In genomic region chr15:101296418-101297405, GRCh38 we compare ENCODE assay signal across 9 cellular contexts. TPM values are rescaled to one million over a fixed set of nuclear protein-coding genes. Genes with fewer than 3 reads are reported as not detected.
DNase-seq lines count a peak whose midpoint lies in the region; ATAC-seq and TF ChIP-seq lines count a peak whose summit lies in the region.
"Had no signal": no experiment of that assay in that cellular context is flagged by ENCODE, and none has a peak within 500 bp of the region (broad histone marks: within the 10 kb centered on the region; RNA-seq: fewer than 3 reads in every experiment).

No MANE protein-coding gene starts in this region.

- no peak for DNase-seq in activated naive CD4-positive, alpha-beta T cell treated with anti-CD3 and anti-CD28 coated beads, Interleukin-2, amount 50 U/mL, for 16 hours
- DNase-seq in WTC11 (ENCODE audit: low spot score) (no peak), foreskin keratinocyte (peak; percentile 69 to 86), foreskin melanocyte (no peak)
- no peak for DNase-seq in stimulated activated CD4-positive, alpha-beta T cell treated with anti-CD3 and anti-CD28 coated beads, Interleukin-2, amount 100 ng/mL, for 24 hours
- DNase-seq: activated effector memory CD4-positive, alpha-beta T cell treated with anti-CD3 and anti-CD28 coated beads, Interleukin-2, amount 50 U/mL, for 16 hours had no signal

- H3K36me3 ChIP-seq in stomach smooth muscle (ENCODE audit: control insufficient read depth in 2 of 2, insufficient read depth in 2 of 2, low read length in 2 of 2): no peaks in the 10 kb centered on the region

- TF ChIP-seq CTCF in WTC11 (IDR thresholded peaks at IDR 0.05): no peak
- no peak for TF ChIP-seq CTCF in foreskin keratinocyte (conservative IDR thresholded peaks at IDR 0.05)

- peak overlapping the region; percentile 70 for H3K27ac Mint-ChIP-seq in activated naive CD4-positive, alpha-beta T cell treated with anti-CD3 and anti-CD28 coated beads, Interleukin-2, amount 50 U/mL, for 24 hours
- H3K27ac Mint-ChIP-seq in WTC11: no peak overlapping the region

- H3K27me3 ChIP-seq in foreskin keratinocyte: no peaks in the 10 kb centered on the region
- no peaks in the 10 kb centered on the region for H3K27me3 ChIP-seq in stomach smooth muscle (ENCODE audit: control insufficient read depth in 1 of 2, insufficient read depth in 2 of 2, low read length in 2 of 2)

- no peaks in the 10 kb centered on the region for H3K9me3 ChIP-seq in stomach smooth muscle (ENCODE audit: control insufficient read depth in 2 of 2, low read length in 2 of 2)

- no peaks in the 10 kb centered on the region for H3K9me3 Mint-ChIP-seq in activated naive CD4-positive, alpha-beta T cell treated with anti-CD3 and anti-CD28 coated beads, Interleukin-2, amount 50 U/mL, for 24 hours
- H3K9me3 Mint-ChIP-seq in WTC11: no peaks in the 10 kb centered on the region

- H3K9ac ChIP-seq in stomach smooth muscle (ENCODE audit: low read length in 2 of 2): peak overlapping the region in 1 of 2 donors; percentile 77

- peaks cover 12% of the 10 kb centered on the region for H3K36me3 Mint-ChIP-seq in activated naive CD4-positive, alpha-beta T cell treated with anti-CD3 and anti-CD28 coated beads, Interleukin-2, amount 50 U/mL, for 24 hours
- peaks cover 6% of the 10 kb centered on the region; the same call in 1 of the 2 replicates for H3K36me3 Mint-ChIP-seq in WTC11

- peak overlapping the region; percentile 86 to 94 for H3K4me3 ChIP-seq in stomach smooth muscle (ENCODE audit: low read length in 2 of 2)

- ATAC-seq in WTC11 (no peak), foreskin keratinocyte (peak; percentile 24), HG03159 (IDR thresholded peaks at IDR 0.05; ENCODE audit: unreplicated experiment) (no peak)

- CTCF ChIA-PET in WTC11 (lab: Charles Lee): interaction anchor here (0.8 kb wide), 1 partner anchor 359 kb away, joined by 3 read pairs; no protein-coding TSS in a partner anchor

- H3K27ac ChIP-seq in foreskin keratinocyte: no peak overlapping the region
- H3K27ac ChIP-seq in stomach smooth muscle (ENCODE audit: low read length): no peak overlapping the region

- H3K27me3 Mint-ChIP-seq in activated naive CD4-positive, alpha-beta T cell treated with anti-CD3 and anti-CD28 coated beads, Interleukin-2, amount 50 U/mL, for 24 hours: no peaks in the 10 kb centered on the region
- no peaks in the 10 kb centered on the region; the same call in 1 of the 2 replicates for H3K27me3 Mint-ChIP-seq in WTC11 (ENCODE audit: low read depth)

- POLR2A ChIA-PET in WTC11 (lab: Charles Lee): interaction anchor here (0.7 kb wide), 1 partner anchor 182 kb away, joined by 3 read pairs; no protein-coding TSS in a partner anchor

- H3K4me1 Mint-ChIP-seq in activated naive CD4-positive, alpha-beta T cell treated with anti-CD3 and anti-CD28 coated beads, Interleukin-2, amount 50 U/mL, for 24 hours: peaks cover 33% of the 10 kb centered on the region
- H3K4me1 Mint-ChIP-seq in WTC11: peaks cover 17% of the 10 kb centered on the region

- H3K4me3 Mint-ChIP-seq in activated naive CD4-positive, alpha-beta T cell treated with anti-CD3 and anti-CD28 coated beads, Interleukin-2, amount 50 U/mL, for 24 hours: peak overlapping the region; percentile 97
- peak overlapping the region; percentile 96 for H3K4me3 Mint-ChIP-seq in WTC11

- H3K4me1 ChIP-seq in foreskin keratinocyte: peaks cover 25% of the 10 kb centered on the region
- H3K4me1 ChIP-seq in stomach smooth muscle (ENCODE audit: control insufficient read depth, insufficient read depth, low read length): peaks cover 19% of the 10 kb centered on the region

TF ChIP-seq in WTC11, 78 proteins besides CTCF, POLR2A, EP300 and RAD21:
- TF ChIP-seq, protein P1, sequence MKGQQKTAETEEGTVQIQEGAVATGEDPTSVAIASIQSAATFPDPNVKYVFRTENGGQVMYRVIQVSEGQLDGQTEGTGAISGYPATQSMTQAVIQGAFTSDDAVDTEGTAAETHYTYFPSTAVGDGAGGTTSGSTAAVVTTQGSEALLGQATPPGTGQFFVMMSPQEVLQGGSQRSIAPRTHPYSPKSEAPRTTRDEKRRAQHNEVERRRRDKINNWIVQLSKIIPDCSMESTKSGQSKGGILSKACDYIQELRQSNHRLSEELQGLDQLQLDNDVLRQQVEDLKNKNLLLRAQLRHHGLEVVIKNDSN (CRISPR knock-in tag; IDR thresholded peaks at IDR 0.05): no peak
- TF ChIP-seq MXD4 (CRISPR knock-in tag; IDR thresholded peaks at IDR 0.05; ENCODE audit: borderline replicate concordance): no peak
- TF ChIP-seq, protein P2, sequence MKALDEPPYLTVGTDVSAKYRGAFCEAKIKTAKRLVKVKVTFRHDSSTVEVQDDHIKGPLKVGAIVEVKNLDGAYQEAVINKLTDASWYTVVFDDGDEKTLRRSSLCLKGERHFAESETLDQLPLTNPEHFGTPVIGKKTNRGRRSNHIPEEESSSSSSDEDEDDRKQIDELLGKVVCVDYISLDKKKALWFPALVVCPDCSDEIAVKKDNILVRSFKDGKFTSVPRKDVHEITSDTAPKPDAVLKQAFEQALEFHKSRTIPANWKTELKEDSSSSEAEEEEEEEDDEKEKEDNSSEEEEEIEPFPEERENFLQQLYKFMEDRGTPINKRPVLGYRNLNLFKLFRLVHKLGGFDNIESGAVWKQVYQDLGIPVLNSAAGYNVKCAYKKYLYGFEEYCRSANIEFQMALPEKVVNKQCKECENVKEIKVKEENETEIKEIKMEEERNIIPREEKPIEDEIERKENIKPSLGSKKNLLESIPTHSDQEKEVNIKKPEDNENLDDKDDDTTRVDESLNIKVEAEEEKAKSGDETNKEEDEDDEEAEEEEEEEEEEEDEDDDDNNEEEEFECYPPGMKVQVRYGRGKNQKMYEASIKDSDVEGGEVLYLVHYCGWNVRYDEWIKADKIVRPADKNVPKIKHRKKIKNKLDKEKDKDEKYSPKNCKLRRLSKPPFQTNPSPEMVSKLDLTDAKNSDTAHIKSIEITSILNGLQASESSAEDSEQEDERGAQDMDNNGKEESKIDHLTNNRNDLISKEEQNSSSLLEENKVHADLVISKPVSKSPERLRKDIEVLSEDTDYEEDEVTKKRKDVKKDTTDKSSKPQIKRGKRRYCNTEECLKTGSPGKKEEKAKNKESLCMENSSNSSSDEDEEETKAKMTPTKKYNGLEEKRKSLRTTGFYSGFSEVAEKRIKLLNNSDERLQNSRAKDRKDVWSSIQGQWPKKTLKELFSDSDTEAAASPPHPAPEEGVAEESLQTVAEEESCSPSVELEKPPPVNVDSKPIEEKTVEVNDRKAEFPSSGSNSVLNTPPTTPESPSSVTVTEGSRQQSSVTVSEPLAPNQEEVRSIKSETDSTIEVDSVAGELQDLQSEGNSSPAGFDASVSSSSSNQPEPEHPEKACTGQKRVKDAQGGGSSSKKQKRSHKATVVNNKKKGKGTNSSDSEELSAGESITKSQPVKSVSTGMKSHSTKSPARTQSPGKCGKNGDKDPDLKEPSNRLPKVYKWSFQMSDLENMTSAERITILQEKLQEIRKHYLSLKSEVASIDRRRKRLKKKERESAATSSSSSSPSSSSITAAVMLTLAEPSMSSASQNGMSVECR (CRISPR knock-in tag; IDR thresholded peaks at IDR 0.05; ENCODE audit: borderline replicate concordance): no peak
- no peak for TF ChIP-seq ERG (CRISPR knock-in tag; IDR thresholded peaks at IDR 0.05)
- TF ChIP-seq, protein P3, sequence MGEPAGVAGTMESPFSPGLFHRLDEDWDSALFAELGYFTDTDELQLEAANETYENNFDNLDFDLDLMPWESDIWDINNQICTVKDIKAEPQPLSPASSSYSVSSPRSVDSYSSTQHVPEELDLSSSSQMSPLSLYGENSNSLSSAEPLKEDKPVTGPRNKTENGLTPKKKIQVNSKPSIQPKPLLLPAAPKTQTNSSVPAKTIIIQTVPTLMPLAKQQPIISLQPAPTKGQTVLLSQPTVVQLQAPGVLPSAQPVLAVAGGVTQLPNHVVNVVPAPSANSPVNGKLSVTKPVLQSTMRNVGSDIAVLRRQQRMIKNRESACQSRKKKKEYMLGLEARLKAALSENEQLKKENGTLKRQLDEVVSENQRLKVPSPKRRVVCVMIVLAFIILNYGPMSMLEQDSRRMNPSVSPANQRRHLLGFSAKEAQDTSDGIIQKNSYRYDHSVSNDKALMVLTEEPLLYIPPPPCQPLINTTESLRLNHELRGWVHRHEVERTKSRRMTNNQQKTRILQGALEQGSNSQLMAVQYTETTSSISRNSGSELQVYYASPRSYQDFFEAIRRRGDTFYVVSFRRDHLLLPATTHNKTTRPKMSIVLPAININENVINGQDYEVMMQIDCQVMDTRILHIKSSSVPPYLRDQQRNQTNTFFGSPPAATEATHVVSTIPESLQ (CRISPR knock-in tag; IDR thresholded peaks at IDR 0.05): no peak
- no peak for TF ChIP-seq ZNF423 (CRISPR knock-in tag; IDR thresholded peaks at IDR 0.05)

RNA-seq across cellular contexts. Expression of gene SNRPA1, which starts 1.7 kb away (rescaled TPM):
- total RNA-seq in WTC11 (2021): 144 to 170 TPM (median 151 TPM) in 3 replicates
- total RNA-seq in foreskin keratinocyte: 47.2 and 62.8 TPM in 2 replicates
- polyA plus RNA-seq in foreskin keratinocyte: 102 and 107 TPM in 2 replicates

RNA-seq across cellular contexts. Expression of gene SELENOS, which starts 19.4 kb away (rescaled TPM):
- total RNA-seq in WTC11 (2021) (38.2 to 43.8 TPM (median 39.3 TPM) in 3 replicates), foreskin keratinocyte (71.4 and 75.6 TPM in 2 replicates)
- polyA plus RNA-seq in foreskin keratinocyte: 80.6 and 83.0 TPM in 2 replicates

RNA-seq across cellular contexts. Expression of gene CHSY1, which starts 44.9 kb away (rescaled TPM):
- total RNA-seq in WTC11 (2021) (56.3 to 59.1 TPM (median 57.4 TPM) in 3 replicates), foreskin keratinocyte (31.1 and 33.2 TPM in 2 replicates)
- polyA plus RNA-seq in foreskin keratinocyte: 9.2 and 11.8 TPM in 2 replicates

Comparison
In these comparisons a context has a peak if more than half of its experiments do, and no peak if none do; other contexts are left out.
1. DNase-seq: peak in foreskin keratinocyte (2 of 2); none in activated naive CD4-positive, alpha-beta T cell treated with anti-CD3 and anti-CD28 coated beads, Interleukin-2, amount 50 U/mL, for 16 hours (single experiment), WTC11 (single experiment), foreskin melanocyte (single experiment) and stimulated activated CD4-positive, alpha-beta T cell treated with anti-CD3 and anti-CD28 coated beads, Interleukin-2, amount 100 ng/mL, for 24 hours (0 of 2).